10 cellular contexts compared by ENCODE assay signal in genomic region chr1:156898151-156898550, GRCh38. TPM values are rescaled to one million over a fixed set of nuclear protein-coding genes. Genes with fewer than 3 reads are reported as not detected.
DNase-seq lines count a peak whose midpoint lies in the region; ATAC-seq and TF ChIP-seq lines count a peak whose summit lies in the region.
"Had no signal": no experiment of that assay in that cellular context is flagged by ENCODE, and none has a peak within 500 bp of the region (broad histone marks: within the 10 kb centered on the region; RNA-seq: fewer than 3 reads in every experiment).

No MANE protein-coding gene starts in this region.

- peaks cover 66% of the 10 kb centered on the region for H3K79me2 ChIP-seq in ACC112 (ENCODE audit: control insufficient read depth, insufficient read depth, low read length, unreplicated experiment)
- no peaks in the 10 kb centered on the region for H3K79me2 ChIP-seq in PC-9 (ENCODE audit: low read depth)

- H3K4me3 ChIP-seq in ACC112 (ENCODE audit: low read depth, low read length) (peak overlapping the region; percentile 75), PC-9 (no peak overlapping the region)
- no peak overlapping the region for H3K4me3 ChIP-seq in naive thymus-derived CD4-positive, alpha-beta T cell (ENCODE audit: low read length)

- H3K9me3 Mint-ChIP-seq in naive thymus-derived CD4-positive, alpha-beta T cell, result no peaks in the 10 kb centered on the region
- H3K9me3 Mint-ChIP-seq: activated T-helper 2 cell treated with anti-CD3 and anti-CD28 coated beads, Interferon-gamma antibody, Interleukin-2, Interleukin-4, amounts not matched to agents 10 μg/mL and 5 μg/mL and 100 μg/mL, durations not matched to agents 14 hours and 24 hours and 36 hours; CD8-positive, alpha-beta memory T cell had no signal

- BruUV-seq in PC-9 (replicated peaks; lab: Mats Ljungman, UMichigan), result no TSS peak

- peaks cover 16 to 41% (median 21%) of the 10 kb centered on the region in 5 donors for H3K27me3 Mint-ChIP-seq in naive thymus-derived CD4-positive, alpha-beta T cell

- no peaks in the 10 kb centered on the region for H4K20me1 ChIP-seq in PC-9 (ENCODE audit: insufficient read depth)

- no peak for TF ChIP-seq CTCF in PC-9 (conservative IDR thresholded peaks at IDR 0.05)

- no peaks in the 10 kb centered on the region for H3K9me2 ChIP-seq in PC-9 (ENCODE audit: insufficient read depth)

- DNase-seq in PC-9 (peak in 1 of 2 experiments; percentile 60), NCI-H82 treated with DMSO at 0.1 percent for 48 hours (lab: John Stamatoyannopoulos, UW; ENCODE audit: unreplicated experiment) (no peak), AML-193 (lab: John Stamatoyannopoulos, UW) (no peak)
- DNase-seq in naive thymus-derived CD4-positive, alpha-beta T cell, result no peak
- DNase-seq in activated CD4-positive, alpha-beta T cell treated with anti-CD3 and anti-CD28 coated beads for 48 hours, result no peak
- DNase-seq: CD8-positive, alpha-beta memory T cell had no signal

- H3K9me3 ChIP-seq in PC-9 (ENCODE audit: insufficient read depth, low read depth), result no peaks in the 10 kb centered on the region
- no peaks in the 10 kb centered on the region for H3K9me3 ChIP-seq in naive thymus-derived CD4-positive, alpha-beta T cell (ENCODE audit: control insufficient read depth in 2 of 3, low read length in 3 of 3)

- H3K36me3 ChIP-seq in ACC112 (ENCODE audit: insufficient read depth, low read length), result no peaks in the 10 kb centered on the region
- H3K36me3 ChIP-seq in PC-9 (ENCODE audit: low read depth), result no peaks in the 10 kb centered on the region
- no peaks in the 10 kb centered on the region for H3K36me3 ChIP-seq in naive thymus-derived CD4-positive, alpha-beta T cell (ENCODE audit: control insufficient read depth in 2 of 3, insufficient read depth in 3 of 3, low read length in 3 of 3)

- no peaks in the 10 kb centered on the region for H3K36me3 Mint-ChIP-seq in naive thymus-derived CD4-positive, alpha-beta T cell

- peak overlapping the region in 2 of 9 donors; percentile 62 to 75 for H3K27ac Mint-ChIP-seq in naive thymus-derived CD4-positive, alpha-beta T cell
- H3K27ac Mint-ChIP-seq: activated T-helper 2 cell treated with anti-CD3 and anti-CD28 coated beads, Interferon-gamma antibody, Interleukin-2, Interleukin-4, amounts not matched to agents 10 μg/mL and 5 μg/mL and 100 μg/mL, durations not matched to agents 14 hours and 24 hours and 36 hours had no signal

- H2AFZ ChIP-seq in ACC112 (ENCODE audit: low read length, unreplicated experiment) (no peak overlapping the region), PC-9 (no peak overlapping the region)

- H3K27ac ChIP-seq in ACC112 (ENCODE audit: low read depth, low read length) (peak overlapping the region; percentile 97), PC-9 (peak overlapping the region; percentile 92; the same call in 1 of the 2 replicates)
- no peak overlapping the region for H3K27ac ChIP-seq in naive thymus-derived CD4-positive, alpha-beta T cell (ENCODE audit: low read depth, low read length)

- peak overlapping the region; percentile 77; the same call in 1 of the 2 replicates for H3K4me2 ChIP-seq in PC-9

- intact Hi-C loops in PC-9 (cut with micrococcal nuclease; ENCODE audit: unreplicated experiment), result loop anchor here (1.0 to 10.0 kb wide), 2 partner anchors 150 to 177 kb away; no protein-coding TSS in a partner anchor
- intact Hi-C loops in naive thymus-derived CD4-positive, alpha-beta T cell (cut with micrococcal nuclease), result no loop called here

- H3K4me1 ChIP-seq in ACC112 (ENCODE audit: control insufficient read depth, insufficient read depth, low read length, unreplicated experiment) (peaks cover 85% of the 10 kb centered on the region), PC-9 (replicated peaks; ENCODE audit: insufficient read depth) (peaks cover 39% of the 10 kb centered on the region)
- peaks cover 0 to 6% of the 10 kb centered on the region in 2 donors for H3K4me1 ChIP-seq in naive thymus-derived CD4-positive, alpha-beta T cell (ENCODE audit: control insufficient read depth in 2 of 2, insufficient read depth in 2 of 2, low read length in 2 of 2)

- POLR2A ChIA-PET in PC-9 (lab: Charles Lee; ENCODE audit: unreplicated experiment), result interaction anchor here (0.8 kb wide), 1 partner anchor 176 kb away, joined by 10 read pairs; no protein-coding TSS in a partner anchor
- POLR2A ChIA-PET in naive thymus-derived CD4-positive, alpha-beta T cell (lab: Charles Lee), result no interaction called here

- H3K27me3 ChIP-seq in ACC112 (ENCODE audit: insufficient read depth, low read length), result no peaks in the 10 kb centered on the region
- H3K27me3 ChIP-seq in PC-9 (ENCODE audit: insufficient read depth, low read depth), result no peaks in the 10 kb centered on the region
- peaks cover 6 to 8% of the 10 kb centered on the region in 2 donors for H3K27me3 ChIP-seq in naive thymus-derived CD4-positive, alpha-beta T cell (ENCODE audit: control insufficient read depth in 2 of 2, insufficient read depth in 2 of 2, low read length in 2 of 2)

- ATAC-seq in esophagus mucosa (peak; percentile 30), HG02981 (IDR thresholded peaks at IDR 0.05; ENCODE audit: unreplicated experiment) (no peak)
- peak; percentile 41 for ATAC-seq in naive thymus-derived CD4-positive, alpha-beta T cell

- CTCF ChIA-PET in PC-9 (lab: Charles Lee), result interaction anchor here (1.0 kb wide), 1 partner anchor 8 kb away, joined by 3 read pairs; no protein-coding TSS in a partner anchor
- CTCF ChIA-PET in naive thymus-derived CD4-positive, alpha-beta T cell (lab: Charles Lee), result interaction anchor here (0.6 to 1.0 kb wide), 2 partner anchors 8 to 97 kb away, joined by 3 read pairs; no protein-coding TSS in a partner anchor

- peaks cover 7 to 18% (median 12%) of the 10 kb centered on the region in 7 donors for H3K4me1 Mint-ChIP-seq in naive thymus-derived CD4-positive, alpha-beta T cell

- H3F3A ChIP-seq in PC-9 (ENCODE audit: insufficient read depth, low read depth), result peaks cover 23% of the 10 kb centered on the region

- H3K4me3 Mint-ChIP-seq in naive thymus-derived CD4-positive, alpha-beta T cell, result peak overlapping the region in 2 of 10 donors; percentile 4 to 31

RNA-seq across cellular contexts. Expression of gene PEAR1, which starts 4.6 kb away (rescaled TPM):
- total RNA-seq in PC-9 (2021) (9.8 and 12.2 TPM in 2 replicates), esophagus mucosa (1.6 TPM)
- under 1 TPM; 0.19 to 0.88 (median 0.30) TPM for total RNA-seq in naive thymus-derived CD4-positive, alpha-beta T cell
- polyA plus RNA-seq in naive thymus-derived CD4-positive, alpha-beta T cell, result 1 to 10 TPM in 1 of 2 donors, under 1 TPM in 1; 0.82 to 1.2 TPM
- total RNA-seq: CD8-positive, alpha-beta memory T cell had no signal
- polyA plus RNA-seq: CD8-positive, alpha-beta memory T cell had no signal

RNA-seq across cellular contexts. Expression of gene LRRC71, which starts 22.3 kb away (rescaled TPM):
- not detected in 2 replicates for total RNA-seq in PC-9 (2021)
- not detected for total RNA-seq in esophagus mucosa
- total RNA-seq in naive thymus-derived CD4-positive, alpha-beta T cell, result not detected
- not detected for polyA plus RNA-seq in naive thymus-derived CD4-positive, alpha-beta T cell
- total RNA-seq: activated T-helper 2 cell treated with anti-CD3 and anti-CD28 coated beads, Interferon-gamma antibody, Interleukin-2, Interleukin-4, amounts not matched to agents 10 μg/mL and 5 μg/mL and 100 μg/mL, durations not matched to agents 14 hours and 24 hours and 36 hours; CD8-positive, alpha-beta memory T cell had no signal
- polyA plus RNA-seq: CD8-positive, alpha-beta memory T cell had no signal

RNA-seq across cellular contexts. Expression of gene NTRK1, which starts 37.5 kb away (rescaled TPM):
- not detected in 2 replicates for total RNA-seq in PC-9 (2021)
- 0.16 TPM for total RNA-seq in esophagus mucosa
- 10 to 100 TPM in 1 of 5 experiments, 1 to 10 TPM in 2, not detected in 2; 3.2 to 17.3 (median 3.3) TPM for total RNA-seq in naive thymus-derived CD4-positive, alpha-beta T cell
- polyA plus RNA-seq in naive thymus-derived CD4-positive, alpha-beta T cell, result under 1 TPM in 1 of 2 donors, not detected in 1; 0.09 TPM
- polyA plus RNA-seq: CD8-positive, alpha-beta memory T cell had no signal

RNA-seq across cellular contexts. Expression of gene INSRR, which starts 39.2 kb away (rescaled TPM):
- not detected in 2 replicates for total RNA-seq in PC-9 (2021)
- not detected for total RNA-seq in esophagus mucosa
- under 1 TPM in 1 of 5 experiments, not detected in 4; 0.63 TPM for total RNA-seq in naive thymus-derived CD4-positive, alpha-beta T cell
- polyA plus RNA-seq in naive thymus-derived CD4-positive, alpha-beta T cell, result not detected
- polyA plus RNA-seq: CD8-positive, alpha-beta memory T cell had no signal
